ENCODE assay signal across 24 cellular contexts in the genomic region with DNA sequence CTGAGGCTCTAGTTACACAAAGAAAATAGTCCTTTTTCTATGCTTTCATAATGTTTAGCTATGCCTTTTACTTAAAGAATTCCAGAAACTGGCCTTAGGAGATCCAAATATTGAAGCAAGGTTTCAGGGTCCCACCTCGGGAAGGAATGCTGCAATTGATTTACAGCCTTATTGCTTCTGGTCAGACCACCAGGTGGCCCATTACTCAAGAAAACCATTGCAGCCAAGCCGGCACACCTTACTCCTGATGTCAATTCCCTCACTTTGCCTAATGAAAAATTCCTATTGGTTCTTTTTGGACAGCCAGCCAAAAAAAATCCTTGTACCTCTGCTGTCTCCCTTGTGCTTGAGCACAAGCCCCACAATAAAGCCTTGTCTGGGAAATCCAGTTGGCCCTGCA.
"Had no signal": no experiment of that assay in that cellular context is flagged by ENCODE, and none has a peak within 500 bp of the region (broad histone marks: within the 10 kb centered on the region; RNA-seq: fewer than 3 reads in every experiment).

No MANE protein-coding gene starts in this region.

- H3K4me3 Mint-ChIP-seq: activated B cell treated with CpG ODN at 0.5 μM for 24 hours; activated CD4-positive, alpha-beta memory T cell treated with anti-CD3 and anti-CD28 coated beads for 36 hours; activated naive CD8-positive, alpha-beta T cell; activated T-helper 1 cell treated with anti-CD3 and anti-CD28 coated beads, Interleukin-12 subunit alpha, Interleukin-12 subunit beta, Interleukin-2, Interleukin-4 antibody, amounts not matched to agents 30 ng/mL and 10 ng/mL and 1 ng/mL, durations not matched to agents 14 hours and 24 hours and 36 hours; dendritic cell treated with granulocyte-macrophage colony-stimulating factor and Interleukin-4, amounts not matched to agents 40 ng/mL and 50 ng/mL, for 4 days; natural killer cell treated with Interleukin-12 subunit alpha and Interleukin-12 subunit beta and Interleukin-15 and Interleukin-18, amount 100 ng/mL, for 72 hours; T-helper 2 cell treated with Interferon-gamma antibody and Interleukin-4, amounts not matched to agents 5 μg/mL and 100 μg/mL, for 36 hours had no signal

- H3K4me3 ChIP-seq: esophagus squamous epithelium, lower lobe of right lung, psoas muscle, skin epidermis, stomach, vagina had no signal

- H3K9me3 ChIP-seq: esophagus squamous epithelium, lower lobe of right lung, psoas muscle, stomach, vagina had no signal

- H3K36me3 Mint-ChIP-seq: activated CD4-positive, alpha-beta memory T cell treated with anti-CD3 and anti-CD28 coated beads for 36 hours; activated naive CD8-positive, alpha-beta T cell; natural killer cell treated with Interleukin-12 subunit alpha and Interleukin-12 subunit beta and Interleukin-15 and Interleukin-18, amount 100 ng/mL, for 72 hours had no signal

- H3K36me3 ChIP-seq: esophagus squamous epithelium, lower lobe of right lung, stomach, vagina had no signal

- H3K9me3 Mint-ChIP-seq: activated B cell treated with CpG ODN at 0.5 μM for 24 hours; activated CD4-positive, alpha-beta memory T cell treated with anti-CD3 and anti-CD28 coated beads for 36 hours; activated T-helper 1 cell treated with anti-CD3 and anti-CD28 coated beads, Interleukin-12 subunit alpha, Interleukin-12 subunit beta, Interleukin-2, Interleukin-4 antibody, amounts not matched to agents 30 ng/mL and 10 ng/mL and 1 ng/mL, durations not matched to agents 14 hours and 24 hours and 36 hours; dendritic cell treated with granulocyte-macrophage colony-stimulating factor and Interleukin-4, amounts not matched to agents 40 ng/mL and 50 ng/mL, for 4 days; T-helper 2 cell treated with Interferon-gamma antibody and Interleukin-4, amounts not matched to agents 5 μg/mL and 100 μg/mL, for 36 hours had no signal

- ATAC-seq: lower lobe of right lung; natural killer cell treated with Interleukin-12 subunit alpha and Interleukin-12 subunit beta and Interleukin-15 and Interleukin-18, amount 100 ng/mL, for 72 hours; psoas muscle; right cardiac atrium had no signal

- FAIRE-seq: keratinocyte, TTC549 had no signal

- H3K27me3 ChIP-seq: esophagus squamous epithelium, stomach, vagina had no signal

- H3K27ac ChIP-seq: esophagus squamous epithelium, lower lobe of right lung, psoas muscle, skin epidermis, stomach, vagina had no signal

- H3K4me1 ChIP-seq: esophagus squamous epithelium, lower lobe of right lung, psoas muscle, stomach, vagina had no signal

- H3K27me3 Mint-ChIP-seq: dendritic cell treated with granulocyte-macrophage colony-stimulating factor and Interleukin-4, amounts not matched to agents 40 ng/mL and 50 ng/mL, for 4 days; natural killer cell treated with Interleukin-12 subunit alpha and Interleukin-12 subunit beta and Interleukin-15 and Interleukin-18, amount 100 ng/mL, for 72 hours had no signal

- H3K4me1 Mint-ChIP-seq: activated B cell treated with CpG ODN at 0.5 μM for 24 hours had no signal

- H3K27ac Mint-ChIP-seq: activated B cell treated with CpG ODN at 0.5 μM for 24 hours; activated CD4-positive, alpha-beta memory T cell treated with anti-CD3 and anti-CD28 coated beads for 36 hours; activated naive CD8-positive, alpha-beta T cell; activated T-helper 1 cell treated with anti-CD3 and anti-CD28 coated beads, Interleukin-12 subunit alpha, Interleukin-12 subunit beta, Interleukin-2, Interleukin-4 antibody, amounts not matched to agents 30 ng/mL and 10 ng/mL and 1 ng/mL, durations not matched to agents 14 hours and 24 hours and 36 hours; dendritic cell treated with granulocyte-macrophage colony-stimulating factor and Interleukin-4, amounts not matched to agents 40 ng/mL and 50 ng/mL, for 4 days; natural killer cell treated with Interleukin-12 subunit alpha and Interleukin-12 subunit beta and Interleukin-15 and Interleukin-18, amount 100 ng/mL, for 72 hours; T-helper 2 cell treated with Interferon-gamma antibody and Interleukin-4, amounts not matched to agents 5 μg/mL and 100 μg/mL, for 36 hours had no signal

- DNase-seq: activated B cell treated with CpG ODN at 0.5 μM for 24 hours; activated CD4-positive, alpha-beta memory T cell treated with anti-CD3 and anti-CD28 coated beads for 36 hours; activated CD4-positive, alpha-beta T cell treated with anti-CD3 and anti-CD28 coated beads for 4 hours; activated gamma-delta T cell treated with Interleukin-2 at 50 U/mL for 16 hours; activated T-cell treated with anti-CD3 and anti-CD28 coated beads for 4 hours; amniotic stem cell; effector CD8-positive, alpha-beta T cell; esophagus squamous epithelium; lower lobe of right lung; psoas muscle; right cardiac atrium; stimulated activated CD4-positive, alpha-beta T cell treated with anti-CD3 and anti-CD28 coated beads, Interleukin-15, amount 100 ng/mL, for 24 hours; stimulated activated CD4-positive, alpha-beta T cell treated with anti-CD3 and anti-CD28 coated beads, Interleukin-2, amount 100 ng/mL, for 48 hours; stomach; trophoblast cell had no signal
